12 cellular contexts compared by ENCODE assay signal in the genomic region with DNA sequence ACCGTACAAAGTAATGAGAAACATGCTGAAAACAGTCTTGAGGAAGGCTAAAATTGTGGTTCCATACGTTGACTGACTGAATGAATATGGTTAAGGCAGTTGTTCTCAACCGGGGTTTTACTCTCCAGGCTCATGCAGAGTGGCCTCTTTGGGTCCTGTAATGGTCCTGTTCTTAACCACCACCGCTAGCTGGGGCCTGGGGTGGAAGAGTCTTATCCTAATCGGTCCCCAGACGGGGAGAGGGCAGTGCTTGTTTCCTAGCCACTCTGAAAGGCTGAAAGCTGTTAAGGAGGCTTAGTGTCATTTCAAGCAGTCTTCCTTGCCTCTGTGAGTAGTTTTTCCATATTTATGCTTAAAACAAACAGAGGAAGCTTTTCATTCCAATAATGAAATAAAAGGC. TPM values are rescaled to one million over a fixed set of nuclear protein-coding genes. Genes with fewer than 3 reads are reported as not detected.
DNase-seq lines count a peak whose midpoint lies in the region; ATAC-seq and TF ChIP-seq lines count a peak whose summit lies in the region.
"Had no signal": no experiment of that assay in that cellular context is flagged by ENCODE, and none has a peak within 500 bp of the region (broad histone marks: within the 10 kb centered on the region; RNA-seq: fewer than 3 reads in every experiment).

No MANE protein-coding gene starts in this region.

- intact Hi-C loops in CD8-positive, alpha-beta T cell (cut with DNase I, micrococcal nuclease), result loop anchor here in 1 of 2 experiments (10.0 kb wide), 1 partner anchor 130 kb away; a partner anchor contains a TSS
- intact Hi-C loops in mucosa of descending colon (cut with DNase I, micrococcal nuclease), result no loop called here

- H3K36me3 ChIP-seq in CD8-positive, alpha-beta T cell (ENCODE audit: insufficient read depth, low read length), result no peaks in the 10 kb centered on the region
- H3K36me3 ChIP-seq in KMS-11 (ENCODE audit: insufficient read depth) (no peaks in the 10 kb centered on the region), mucosa of descending colon (ENCODE audit: low read depth) (no peaks in the 10 kb centered on the region)

- H2AFZ ChIP-seq in KMS-11 (ENCODE audit: low read depth), result no peak overlapping the region

- CTCF ChIA-PET in CD8-positive, alpha-beta T cell (lab: Charles Lee), result interaction anchor here (0.6 to 1.0 kb wide), 2 partner anchors 63 to 86 kb away, joined by 3 read pairs; no protein-coding TSS in a partner anchor

- no peak for ATAC-seq in CD8-positive, alpha-beta T cell
- ATAC-seq in naive thymus-derived CD8-positive, alpha-beta T cell, result peak in 1 of 2 donors; percentile 13
- ATAC-seq in mucosa of descending colon (no peak), HG02840 (IDR thresholded peaks at IDR 0.05; ENCODE audit: low FRiP score, unreplicated experiment) (no peak), GM21447 (IDR thresholded peaks at IDR 0.05; ENCODE audit: unreplicated experiment) (no peak)

- no peak overlapping the region for H3K4me3 ChIP-seq in CD8-positive, alpha-beta T cell (ENCODE audit: low read depth, low read length)
- H3K4me3 ChIP-seq in KMS-11 (IDR thresholded peaks at IDR 0.05; ENCODE audit: insufficient read depth, low read depth, low read length) (no peak overlapping the region), mucosa of descending colon (no peak overlapping the region)
- H3K4me3 ChIP-seq: adrenal gland, MG63, right atrium auricular region had no signal

- no peaks in the 10 kb centered on the region for H3K79me2 ChIP-seq in KMS-11 (ENCODE audit: insufficient read depth, low read depth)

- peak overlapping the region; percentile 26 for H3K4me3 Mint-ChIP-seq in CD8-positive, alpha-beta T cell
- peak overlapping the region in 7 of 10 donors; percentile 8 to 64 (median 22) for H3K4me3 Mint-ChIP-seq in naive thymus-derived CD8-positive, alpha-beta T cell

- no peaks in the 10 kb centered on the region for H3K9me3 ChIP-seq in CD8-positive, alpha-beta T cell (ENCODE audit: low read length)
- H3K9me3 ChIP-seq in mucosa of descending colon, result no peaks in the 10 kb centered on the region
- H3K9me3 ChIP-seq: adrenal gland, MG63, right atrium auricular region had no signal

- H3K4me1 ChIP-seq in CD8-positive, alpha-beta T cell (ENCODE audit: insufficient read depth, low read length), result peaks cover 15% of the 10 kb centered on the region
- peaks cover 29% of the 10 kb centered on the region for H3K4me1 ChIP-seq in KMS-11 (ENCODE audit: low read depth, poor library complexity, severe bottlenecking)
- H3K4me1 ChIP-seq in mucosa of descending colon (ENCODE audit: low read depth), result no peaks in the 10 kb centered on the region
- H3K4me1 ChIP-seq: adrenal gland, right atrium auricular region had no signal

- H3K9me3 Mint-ChIP-seq in CD8-positive, alpha-beta T cell, result no peaks in the 10 kb centered on the region
- no peaks in the 10 kb centered on the region for H3K9me3 Mint-ChIP-seq in naive thymus-derived CD8-positive, alpha-beta T cell

- no peaks in the 10 kb centered on the region for H3K27me3 Mint-ChIP-seq in CD8-positive, alpha-beta T cell (ENCODE audit: low read depth)
- no peaks in the 10 kb centered on the region for H3K27me3 Mint-ChIP-seq in naive thymus-derived CD8-positive, alpha-beta T cell

- peaks cover 19% of the 10 kb centered on the region for H3K36me3 Mint-ChIP-seq in CD8-positive, alpha-beta T cell
- peaks cover 0 to 16% (median 0%) of the 10 kb centered on the region in 3 donors for H3K36me3 Mint-ChIP-seq in naive thymus-derived CD8-positive, alpha-beta T cell

- H4K20me1 ChIP-seq in KMS-11 (ENCODE audit: insufficient read depth), result no peaks in the 10 kb centered on the region

- no peaks in the 10 kb centered on the region for H3K27me3 ChIP-seq in CD8-positive, alpha-beta T cell (ENCODE audit: insufficient read depth, low read length)
- no peaks in the 10 kb centered on the region for H3K27me3 ChIP-seq in KMS-11 (ENCODE audit: insufficient read depth, low read depth)
- H3K27me3 ChIP-seq: adrenal gland, MG63, right atrium auricular region had no signal

- peaks cover 26% of the 10 kb centered on the region for H3K4me1 Mint-ChIP-seq in CD8-positive, alpha-beta T cell (ENCODE audit: low read depth)
- peaks cover 20 to 28% (median 26%) of the 10 kb centered on the region in 4 donors for H3K4me1 Mint-ChIP-seq in naive thymus-derived CD8-positive, alpha-beta T cell

- peak overlapping the region; percentile 15; the same call in 1 of the 2 replicates for H3K4me2 ChIP-seq in KMS-11

- POLR2A ChIA-PET in CD8-positive, alpha-beta T cell (lab: Charles Lee), result interaction anchor here (0.9 to 1.6 kb wide), 6 partner anchors 9 to 225 kb away, joined by 3 to 5 read pairs (median 4); no protein-coding TSS in a partner anchor
- POLR2A ChIA-PET in naive thymus-derived CD8-positive, alpha-beta T cell (lab: Charles Lee), result interaction anchor here (0.6 to 1.5 kb wide), 5 partner anchors 32 to 822 kb away, joined by 3 to 6 read pairs (median 4); a partner anchor contains a TSS

- DNase-seq in CD8-positive, alpha-beta T cell, result no peak
- DNase-seq in astrocyte of the hippocampus (ENCODE audit: low read depth, low spot score) (peak; percentile 20), mucosa of descending colon (no peak)
- no peak for DNase-seq in naive thymus-derived CD8-positive, alpha-beta T cell
- DNase-seq: activated CD4-positive, alpha-beta T cell treated with anti-CD3 and anti-CD28 coated beads, Interleukin-2, amount 50 U/mL, for 48 hours; adrenal gland; HCEC 1CT; MG63 had no signal

- H3K27ac ChIP-seq in CD8-positive, alpha-beta T cell (ENCODE audit: low read depth, low read length), result no peak overlapping the region
- H3K27ac ChIP-seq in KMS-11, result 0 out of 2 replicates have a peak overlapping the region, but pooled peaks have one; percentile 2
- H3K27ac ChIP-seq: adrenal gland, right atrium auricular region had no signal

- no peak overlapping the region for H3K9ac ChIP-seq in KMS-11

- H3K27ac Mint-ChIP-seq in CD8-positive, alpha-beta T cell, result peak overlapping the region; percentile 62
- peak overlapping the region; percentile 1 to 84 (median 54) for H3K27ac Mint-ChIP-seq in naive thymus-derived CD8-positive, alpha-beta T cell

- no peak for TF ChIP-seq CTCF in CD8-positive, alpha-beta T cell (IDR thresholded peaks at IDR 0.05)
- no peak for TF ChIP-seq CTCF in KMS-11 (conservative IDR thresholded peaks at IDR 0.05; ENCODE audit: low read depth, low read length)
- no peak for TF ChIP-seq CTCF in mucosa of descending colon (IDR thresholded peaks at IDR 0.05)

RNA-seq across cellular contexts. Expression of a gene that starts 32.0 kb away (rescaled TPM):
- total RNA-seq in CD8-positive, alpha-beta T cell, result 100 to 1,000 TPM; 130 to 139 TPM
- total RNA-seq in naive thymus-derived CD8-positive, alpha-beta T cell, result 10 to 100 TPM; 61.4 to 68.5 TPM
- 100 to 1,000 TPM; 142 to 267 (median 173) TPM for polyA plus RNA-seq in naive thymus-derived CD8-positive, alpha-beta T cell
- 10 to 100 TPM; 80.7 to 90.2 (median 84.6) TPM for total RNA-seq in mucosa of descending colon
